ENCODE assay signal across 9 cellular contexts in genomic region chr11:118883368-118884071, GRCh38. TPM values are rescaled to one million over a fixed set of nuclear protein-coding genes. Genes with fewer than 3 reads are reported as not detected.
DNase-seq lines count a peak whose midpoint lies in the region; ATAC-seq and TF ChIP-seq lines count a peak whose summit lies in the region.
"Had no signal": no experiment of that assay in that cellular context is flagged by ENCODE, and none has a peak within 500 bp of the region (broad histone marks: within the 10 kb centered on the region; RNA-seq: fewer than 3 reads in every experiment).

A gene with protein sequence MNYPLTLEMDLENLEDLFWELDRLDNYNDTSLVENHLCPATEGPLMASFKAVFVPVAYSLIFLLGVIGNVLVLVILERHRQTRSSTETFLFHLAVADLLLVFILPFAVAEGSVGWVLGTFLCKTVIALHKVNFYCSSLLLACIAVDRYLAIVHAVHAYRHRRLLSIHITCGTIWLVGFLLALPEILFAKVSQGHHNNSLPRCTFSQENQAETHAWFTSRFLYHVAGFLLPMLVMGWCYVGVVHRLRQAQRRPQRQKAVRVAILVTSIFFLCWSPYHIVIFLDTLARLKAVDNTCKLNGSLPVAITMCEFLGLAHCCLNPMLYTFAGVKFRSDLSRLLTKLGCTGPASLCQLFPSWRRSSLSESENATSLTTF (plus strand): TSS chr11:118883892. CDS start chr11:118883942, 50 bp downstream.

- no peak within 1 kb of the TSS for H3K4me3 ChIP-seq in DND-41 (ENCODE audit: low read depth in 1 of 2, low read length in 2 of 2)

- H3K27ac ChIP-seq in DND-41 (ENCODE audit: low read length) = peak within 1 kb of the TSS; percentile 67
- H3K27ac ChIP-seq: parathyroid adenoma had no signal

- DNase-seq in DND-41 = no peak
- peak; percentile 61 for DNase-seq in NCI-H510A (lab: John Stamatoyannopoulos, UW)
- peak; percentile 52 for DNase-seq in cerebellar cortex (ENCODE audit: low spot score)
- DNase-seq in cerebellum (ENCODE audit: low spot score) = no peak
- no peak for DNase-seq in AG08395 (ENCODE audit: low spot score)
- no peak for DNase-seq in epidermal melanocyte (ENCODE audit: insufficient read length, low spot score)
- no peak for DNase-seq in cerebellar nuclear complex (lab: John Stamatoyannopoulos, UW)

- H3K27me3 ChIP-seq in DND-41 (ENCODE audit: insufficient read depth, low read length, poor library complexity) = no peaks in the 10 kb centered on the region

- H3K4me1 ChIP-seq in DND-41 (ENCODE audit: insufficient read depth, low read length) = peaks cover 36% of the 10 kb centered on the region
- H3K4me1 ChIP-seq: parathyroid adenoma had no signal

- H3K79me2 ChIP-seq in DND-41 (ENCODE audit: insufficient read depth, low read length) = no peaks in the 10 kb centered on the region
- H3K79me2 ChIP-seq: parathyroid adenoma had no signal

- ATAC-seq in DND-41 (ENCODE audit: insufficient read depth, low read depth) = no peak
- ATAC-seq in GM21529 (IDR thresholded peaks at IDR 0.05; ENCODE audit: unreplicated experiment) = peak; percentile 71

- no peaks in the 10 kb centered on the region for H3K36me3 ChIP-seq in DND-41 (ENCODE audit: insufficient read depth, low read length)

- no peak within 1 kb of the TSS for H3K9ac ChIP-seq in DND-41 (ENCODE audit: low read depth, low read length)
- H3K9ac ChIP-seq: parathyroid adenoma had no signal

- H2AFZ ChIP-seq in DND-41 (ENCODE audit: low read depth, low read length) = 0 out of 2 replicates have a peak within 1 kb of the TSS, but pooled peaks have one; percentile 22
- H2AFZ ChIP-seq: parathyroid adenoma had no signal

- no peaks in the 10 kb centered on the region for H4K20me1 ChIP-seq in DND-41 (ENCODE audit: insufficient read depth, low read length)

- no peaks in the 10 kb centered on the region for H3K9me3 ChIP-seq in DND-41 (ENCODE audit: insufficient read depth, low read length, severe bottlenecking)

- no peak within 1 kb of the TSS for H3K4me2 ChIP-seq in DND-41 (ENCODE audit: insufficient read depth, low read length)

- TF ChIP-seq CTCF in DND-41 (IDR thresholded peaks at IDR 0.05; ENCODE audit: borderline replicate concordance, extremely low read depth, low read length, poor library complexity, severe bottlenecking) = no peak

RNA-seq across cellular contexts. Expression of the gene that starts here (rescaled TPM):
- not detected for total RNA-seq in cerebellum

Comparison
In these comparisons a context has a peak if more than half of its experiments do, and no peak if none do; other contexts are left out.
1. DNase-seq: peak in NCI-H510A (single experiment) and cerebellar cortex (single experiment); none in DND-41 (single experiment), cerebellum (single experiment), AG08395 (single experiment), epidermal melanocyte (single experiment) and cerebellar nuclear complex (0 of 2).